ENCODE assay signal across 7 cellular contexts in the genomic region with DNA sequence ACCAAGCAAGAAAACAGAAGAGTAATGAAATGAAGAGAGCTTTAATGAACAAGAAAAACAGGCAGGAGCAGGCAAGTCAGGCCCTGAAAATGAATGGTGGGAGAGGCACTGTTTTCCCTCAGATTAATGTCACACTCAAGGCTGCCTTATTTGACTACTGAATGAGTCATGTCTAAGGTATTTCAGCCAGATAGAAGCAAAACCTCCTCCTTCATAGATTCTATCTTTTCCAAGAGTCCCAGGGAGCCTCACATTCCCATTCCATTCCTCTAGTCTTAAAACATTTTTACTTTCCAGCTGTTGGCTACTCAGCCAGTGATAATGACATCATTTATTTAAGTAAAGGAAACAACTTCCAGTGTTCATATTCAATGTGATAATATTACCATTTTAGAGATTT.
DNase-seq lines count a peak whose midpoint lies in the region; ATAC-seq and TF ChIP-seq lines count a peak whose summit lies in the region.

No MANE protein-coding gene starts in this region.

- H3K4me2 ChIP-seq in HCT116 (ENCODE audit: low read length) = peak overlapping the region; percentile 22; the same call in 1 of the 2 replicates

- DNase-seq in HCT116 (ENCODE audit: low read depth, low spot score) (peak; percentile 15), glomerular visceral epithelial cell (ENCODE audit: extremely low spot score) (peak; percentile 82), sciatic nerve (ENCODE audit: low spot score) (no peak), OCI-M1 (lab: John Stamatoyannopoulos, UW) (no peak), NCI-H1694 (lab: John Stamatoyannopoulos, UW) (no peak)

- H3K27me3 ChIP-seq in HCT116 (ENCODE audit: insufficient read depth, low read length) = no peaks in the 10 kb centered on the region

- no peak for TF ChIP-seq POLR2A in HCT116 (IDR thresholded peaks at IDR 0.05; ENCODE audit: borderline replicate concordance, extremely low read depth, insufficient read depth, insufficient read length)

- CTCF ChIA-PET in HCT116 (lab: Charles Lee) = no interaction called here

- RAD21 ChIA-PET in HCT116 (lab: Charles Lee; ENCODE audit: low non-redundant PET in 1 of 2, low total read pairs in 2 of 2, uncharacterized antibody in 2 of 2, unreplicated experiment in 2 of 2) = no interaction called here

- peak; percentile 36; the same call in 1 of the 2 replicates for ATAC-seq in HCT116
- ATAC-seq in SK-N-SH treated with all-trans-retinoic acid at 6 μM for 48 hours = no peak; the same call in 1 of the 3 replicates
- ATAC-seq in sciatic nerve = peak; percentile 42
- ATAC-seq in HG03108 (IDR thresholded peaks at IDR 0.05; ENCODE audit: unreplicated experiment) = no peak

- no peak overlapping the region for H3K4me3 ChIP-seq in HCT116 (replicated peaks in 1 of 2; ENCODE audit: low read depth in 1 of 2, low read length in 2 of 2)

- H3K36me3 ChIP-seq in HCT116 (ENCODE audit: control insufficient read depth in 1 of 2, insufficient read depth in 2 of 2, low read length in 2 of 2) = no peaks in the 10 kb centered on the region

- TF ChIP-seq RAD21 in HCT116 (IDR thresholded peaks at IDR 0.05; ENCODE audit: low read depth) = no peak

- H3K9ac ChIP-seq in HCT116 (ENCODE audit: low read length) = no peak overlapping the region

- no peaks in the 10 kb centered on the region for H4K20me1 ChIP-seq in HCT116 (ENCODE audit: insufficient read depth)

- intact Hi-C loops in HCT116 (cut with micrococcal nuclease) = loop anchor here (10.0 kb wide), 1 partner anchor 68 kb away; no protein-coding TSS in a partner anchor
- intact Hi-C loops in sciatic nerve (cut with DNase I) = no loop called here

- H3K9me3 ChIP-seq in HCT116 (ENCODE audit: control insufficient read depth in 1 of 2, insufficient read depth in 1 of 2, low read depth in 1 of 2, low read length in 2 of 2) = no peaks in the 10 kb centered on the region

- no peak for TF ChIP-seq CTCF in HCT116 (IDR thresholded peaks at IDR 0.05 in 2 of 3, conservative IDR thresholded peaks at IDR 0.05 in 1 of 3; ENCODE audit: borderline replicate concordance in 1 of 3, insufficient read depth in 1 of 3, low read depth in 2 of 3, low read length in 2 of 3)

- peaks cover 7 to 10% of the 10 kb centered on the region in 2 experiments for H3K4me1 ChIP-seq in HCT116 (ENCODE audit: control insufficient read depth in 1 of 2, insufficient read depth in 2 of 2, low read length in 2 of 2)

- POLR2A ChIA-PET in HCT116 (lab: Charles Lee) = no interaction called here

- no TSS peak for BruUV-seq in HCT116 (replicated peaks; lab: Mats Ljungman, UMichigan)

- no peak overlapping the region for H2AFZ ChIP-seq in HCT116 (ENCODE audit: low read depth, low read length, poor library complexity, severe bottlenecking)

- H3K27ac ChIP-seq in HCT116 (ENCODE audit: low read depth, low read length) = no peak overlapping the region

- no peaks in the 10 kb centered on the region for H3K79me2 ChIP-seq in HCT116 (ENCODE audit: insufficient read depth, low read length)

- H3K9me2 ChIP-seq in HCT116 (ENCODE audit: insufficient read depth) = no peaks in the 10 kb centered on the region

TF ChIP-seq in HCT116, 20 proteins besides CTCF, POLR2A, EP300 and RAD21:
- peak; percentile 20; the same call in 1 of the 2 replicates for TF ChIP-seq FOSL1 (IDR thresholded peaks at IDR 0.05; ENCODE audit: low read depth)
- no peak for TF ChIP-seq SP1 (IDR thresholded peaks at IDR 0.05; ENCODE audit: low read depth)
- TF ChIP-seq SRF (IDR thresholded peaks at IDR 0.05; ENCODE audit: low read depth) = no peak

TF ChIP-seq in SK-N-SH treated with all-trans-retinoic acid at 6 μM for 48 hours, 23 proteins besides CTCF, POLR2A, EP300 and RAD21:
- TF ChIP-seq ARNTL (CRISPR knock-in tag; IDR thresholded peaks at IDR 0.05; ENCODE audit: borderline replicate concordance, low read depth) (no peak), ISL1 (CRISPR knock-in tag; IDR thresholded peaks at IDR 0.05) (peak; percentile 24; the same call in 1 of the 2 replicates)

Comparison
In these comparisons a context has a peak if more than half of its experiments do, and no peak if none do; other contexts are left out.
1. ATAC-seq: peak in HCT116 (single experiment) and sciatic nerve (single experiment); none in SK-N-SH treated with all-trans-retinoic acid at 6 μM for 48 hours (single experiment) and HG03108 (single experiment).
2. DNase-seq: peak in HCT116 (single experiment) and glomerular visceral epithelial cell (single experiment); none in sciatic nerve (single experiment), OCI-M1 (single experiment) and NCI-H1694 (single experiment).